ENCODE assay signal across 1 cellular context in the genomic region with DNA sequence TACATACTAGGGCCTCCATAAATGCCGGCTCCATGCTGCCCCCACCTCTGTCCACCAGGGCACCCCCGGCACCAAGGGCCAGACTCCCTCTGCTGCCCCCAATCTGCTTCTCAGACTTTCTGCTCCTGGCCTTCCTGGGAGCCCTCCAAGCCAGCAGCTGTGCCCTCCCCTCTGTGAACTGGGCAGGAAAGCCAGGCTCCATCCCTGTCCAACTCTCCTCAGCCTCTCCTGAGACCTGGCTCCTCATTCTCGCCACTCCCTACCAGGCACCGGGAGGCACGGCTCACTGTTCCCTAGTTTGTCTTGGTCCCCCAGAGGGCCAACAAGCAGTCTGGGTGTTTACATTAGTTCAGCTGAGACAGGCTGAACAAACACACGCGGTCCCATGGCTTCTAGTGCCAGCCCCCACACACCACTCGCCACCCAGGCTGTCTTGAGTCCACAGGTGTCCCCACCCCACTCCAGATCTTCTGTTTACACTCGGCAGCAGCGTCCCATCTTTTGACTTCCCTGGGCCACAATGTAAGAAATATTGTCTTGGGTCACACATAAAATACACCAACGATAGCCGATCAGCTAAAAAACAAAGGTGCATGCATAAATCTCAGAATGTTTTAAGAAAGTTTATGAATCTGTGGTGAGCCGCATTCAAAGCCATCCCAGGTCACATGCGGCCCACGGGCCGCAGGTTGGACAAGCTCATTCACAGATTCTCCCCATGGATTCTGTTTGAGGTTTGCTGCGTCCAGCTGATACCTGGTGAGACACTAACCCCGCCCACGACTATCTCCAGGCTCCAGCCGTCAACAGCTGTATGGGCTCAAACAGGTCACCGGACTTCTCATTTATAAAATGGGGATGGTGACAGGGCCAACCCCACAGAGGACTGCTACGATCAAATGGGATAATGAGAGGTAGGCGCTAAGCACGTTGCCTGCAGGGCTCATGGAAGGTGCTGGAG.
TF ChIP-seq lines count a peak whose summit lies in the region.

No MANE protein-coding gene starts in this region.

TF ChIP-seq in K562, 482 proteins besides CTCF, POLR2A, EP300 and RAD21 (continued from another document and continues in another):
- TF ChIP-seq, protein P1, sequence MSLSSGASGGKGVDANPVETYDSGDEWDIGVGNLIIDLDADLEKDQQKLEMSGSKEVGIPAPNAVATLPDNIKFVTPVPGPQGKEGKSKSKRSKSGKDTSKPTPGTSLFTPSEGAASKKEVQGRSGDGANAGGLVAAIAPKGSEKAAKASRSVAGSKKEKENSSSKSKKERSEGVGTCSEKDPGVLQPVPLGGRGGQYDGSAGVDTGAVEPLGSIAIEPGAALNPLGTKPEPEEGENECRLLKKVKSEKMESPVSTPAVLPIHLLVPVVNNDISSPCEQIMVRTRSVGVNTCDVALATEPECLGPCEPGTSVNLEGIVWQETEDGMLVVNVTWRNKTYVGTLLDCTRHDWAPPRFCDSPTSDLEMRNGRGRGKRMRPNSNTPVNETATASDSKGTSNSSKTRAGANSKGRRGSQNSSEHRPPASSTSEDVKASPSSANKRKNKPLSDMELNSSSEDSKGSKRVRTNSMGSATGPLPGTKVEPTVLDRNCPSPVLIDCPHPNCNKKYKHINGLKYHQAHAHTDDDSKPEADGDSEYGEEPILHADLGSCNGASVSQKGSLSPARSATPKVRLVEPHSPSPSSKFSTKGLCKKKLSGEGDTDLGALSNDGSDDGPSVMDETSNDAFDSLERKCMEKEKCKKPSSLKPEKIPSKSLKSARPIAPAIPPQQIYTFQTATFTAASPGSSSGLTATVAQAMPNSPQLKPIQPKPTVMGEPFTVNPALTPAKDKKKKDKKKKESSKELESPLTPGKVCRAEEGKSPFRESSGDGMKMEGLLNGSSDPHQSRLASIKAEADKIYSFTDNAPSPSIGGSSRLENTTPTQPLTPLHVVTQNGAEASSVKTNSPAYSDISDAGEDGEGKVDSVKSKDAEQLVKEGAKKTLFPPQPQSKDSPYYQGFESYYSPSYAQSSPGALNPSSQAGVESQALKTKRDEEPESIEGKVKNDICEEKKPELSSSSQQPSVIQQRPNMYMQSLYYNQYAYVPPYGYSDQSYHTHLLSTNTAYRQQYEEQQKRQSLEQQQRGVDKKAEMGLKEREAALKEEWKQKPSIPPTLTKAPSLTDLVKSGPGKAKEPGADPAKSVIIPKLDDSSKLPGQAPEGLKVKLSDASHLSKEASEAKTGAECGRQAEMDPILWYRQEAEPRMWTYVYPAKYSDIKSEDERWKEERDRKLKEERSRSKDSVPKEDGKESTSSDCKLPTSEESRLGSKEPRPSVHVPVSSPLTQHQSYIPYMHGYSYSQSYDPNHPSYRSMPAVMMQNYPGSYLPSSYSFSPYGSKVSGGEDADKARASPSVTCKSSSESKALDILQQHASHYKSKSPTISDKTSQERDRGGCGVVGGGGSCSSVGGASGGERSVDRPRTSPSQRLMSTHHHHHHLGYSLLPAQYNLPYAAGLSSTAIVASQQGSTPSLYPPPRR (CRISPR knock-in tag; IDR thresholded peaks at IDR 0.05; ENCODE audit: borderline replicate concordance), result peak; percentile 82
- TF ChIP-seq NR1H2 (CRISPR knock-in tag; IDR thresholded peaks at IDR 0.05) (no peak), ETS2 (tag; IDR thresholded peaks at IDR 0.05; ENCODE audit: borderline replicate concordance, poor library complexity, severe bottlenecking) (no peak), YBX1 (IDR thresholded peaks at IDR 0.05) (no peak), ZNF561 (CRISPR knock-in tag; conservative IDR thresholded peaks at IDR 0.05) (no peak), ZNF224 (CRISPR knock-in tag; IDR thresholded peaks at IDR 0.05) (no peak), SRF (CRISPR knock-in tag; IDR thresholded peaks at IDR 0.05) (no peak), RFX5 (IDR thresholded peaks at IDR 0.05; ENCODE audit: low read depth, low read length) (no peak), CEBPB (tag; IDR thresholded peaks at IDR 0.05) (no peak), DPF2 (IDR thresholded peaks at IDR 0.05) (peak; percentile 86), FOXJ3 (CRISPR knock-in tag; IDR thresholded peaks at IDR 0.05) (no peak), KLF10 (CRISPR knock-in tag; IDR thresholded peaks at IDR 0.05) (no peak), ZZZ3 (IDR thresholded peaks at IDR 0.05) (no peak), NCOA2 (IDR thresholded peaks at IDR 0.05; ENCODE audit: partially characterized antibody in 2 of 2) (no peak), NFE2 (IDR thresholded peaks at IDR 0.05; ENCODE audit: low read depth) (peak; percentile 51; the same call in 1 of the 2 replicates), ZC3H4 (CRISPR knock-in tag; IDR thresholded peaks at IDR 0.05; ENCODE audit: borderline replicate concordance) (no peak), PPARD (CRISPR knock-in tag; IDR thresholded peaks at IDR 0.05) (no peak), CREM (IDR thresholded peaks at IDR 0.05; ENCODE audit: low read depth) (peak; percentile 79), IRF2 (CRISPR knock-in tag; IDR thresholded peaks at IDR 0.05) (no peak), RBM14 (IDR thresholded peaks at IDR 0.05; ENCODE audit: borderline replicate concordance, insufficient read depth, low read depth, low read length) (no peak), PTRF (tag; IDR thresholded peaks at IDR 0.05) (no peak), MECOM (CRISPR knock-in tag; IDR thresholded peaks at IDR 0.05) (no peak), LEF1 (IDR thresholded peaks at IDR 0.05) (peak; percentile 80), GTF2E2 (tag; IDR thresholded peaks at IDR 0.05) (no peak; the same call in 1 of the 2 replicates), ZC3H8 (IDR thresholded peaks at IDR 0.05) (no peak), ZNF695 (CRISPR knock-in tag; IDR thresholded peaks at IDR 0.05) (no peak), PHB2 (IDR thresholded peaks at IDR 0.05; ENCODE audit: low read depth) (peak; percentile 84), PYGO2 (tag; IDR thresholded peaks at IDR 0.05) (no peak)
- TF ChIP-seq, protein P2, sequence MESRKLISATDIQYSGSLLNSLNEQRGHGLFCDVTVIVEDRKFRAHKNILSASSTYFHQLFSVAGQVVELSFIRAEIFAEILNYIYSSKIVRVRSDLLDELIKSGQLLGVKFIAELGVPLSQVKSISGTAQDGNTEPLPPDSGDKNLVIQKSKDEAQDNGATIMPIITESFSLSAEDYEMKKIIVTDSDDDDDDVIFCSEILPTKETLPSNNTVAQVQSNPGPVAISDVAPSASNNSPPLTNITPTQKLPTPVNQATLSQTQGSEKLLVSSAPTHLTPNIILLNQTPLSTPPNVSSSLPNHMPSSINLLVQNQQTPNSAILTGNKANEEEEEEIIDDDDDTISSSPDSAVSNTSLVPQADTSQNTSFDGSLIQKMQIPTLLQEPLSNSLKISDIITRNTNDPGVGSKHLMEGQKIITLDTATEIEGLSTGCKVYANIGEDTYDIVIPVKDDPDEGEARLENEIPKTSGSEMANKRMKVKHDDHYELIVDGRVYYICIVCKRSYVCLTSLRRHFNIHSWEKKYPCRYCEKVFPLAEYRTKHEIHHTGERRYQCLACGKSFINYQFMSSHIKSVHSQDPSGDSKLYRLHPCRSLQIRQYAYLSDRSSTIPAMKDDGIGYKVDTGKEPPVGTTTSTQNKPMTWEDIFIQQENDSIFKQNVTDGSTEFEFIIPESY (CRISPR knock-in tag; IDR thresholded peaks at IDR 0.05), result peak; percentile 51; the same call in 1 of the 2 replicates
- TF ChIP-seq, protein P3, sequence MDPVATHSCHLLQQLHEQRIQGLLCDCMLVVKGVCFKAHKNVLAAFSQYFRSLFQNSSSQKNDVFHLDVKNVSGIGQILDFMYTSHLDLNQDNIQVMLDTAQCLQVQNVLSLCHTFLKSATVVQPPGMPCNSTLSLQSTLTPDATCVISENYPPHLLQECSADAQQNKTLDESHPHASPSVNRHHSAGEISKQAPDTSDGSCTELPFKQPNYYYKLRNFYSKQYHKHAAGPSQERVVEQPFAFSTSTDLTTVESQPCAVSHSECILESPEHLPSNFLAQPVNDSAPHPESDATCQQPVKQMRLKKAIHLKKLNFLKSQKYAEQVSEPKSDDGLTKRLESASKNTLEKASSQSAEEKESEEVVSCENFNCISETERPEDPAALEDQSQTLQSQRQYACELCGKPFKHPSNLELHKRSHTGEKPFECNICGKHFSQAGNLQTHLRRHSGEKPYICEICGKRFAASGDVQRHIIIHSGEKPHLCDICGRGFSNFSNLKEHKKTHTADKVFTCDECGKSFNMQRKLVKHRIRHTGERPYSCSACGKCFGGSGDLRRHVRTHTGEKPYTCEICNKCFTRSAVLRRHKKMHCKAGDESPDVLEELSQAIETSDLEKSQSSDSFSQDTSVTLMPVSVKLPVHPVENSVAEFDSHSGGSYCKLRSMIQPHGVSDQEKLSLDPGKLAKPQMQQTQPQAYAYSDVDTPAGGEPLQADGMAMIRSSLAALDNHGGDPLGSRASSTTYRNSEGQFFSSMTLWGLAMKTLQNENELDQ (CRISPR knock-in tag; IDR thresholded peaks at IDR 0.05; ENCODE audit: borderline replicate concordance), result no peak
- TF ChIP-seq, protein P4, sequence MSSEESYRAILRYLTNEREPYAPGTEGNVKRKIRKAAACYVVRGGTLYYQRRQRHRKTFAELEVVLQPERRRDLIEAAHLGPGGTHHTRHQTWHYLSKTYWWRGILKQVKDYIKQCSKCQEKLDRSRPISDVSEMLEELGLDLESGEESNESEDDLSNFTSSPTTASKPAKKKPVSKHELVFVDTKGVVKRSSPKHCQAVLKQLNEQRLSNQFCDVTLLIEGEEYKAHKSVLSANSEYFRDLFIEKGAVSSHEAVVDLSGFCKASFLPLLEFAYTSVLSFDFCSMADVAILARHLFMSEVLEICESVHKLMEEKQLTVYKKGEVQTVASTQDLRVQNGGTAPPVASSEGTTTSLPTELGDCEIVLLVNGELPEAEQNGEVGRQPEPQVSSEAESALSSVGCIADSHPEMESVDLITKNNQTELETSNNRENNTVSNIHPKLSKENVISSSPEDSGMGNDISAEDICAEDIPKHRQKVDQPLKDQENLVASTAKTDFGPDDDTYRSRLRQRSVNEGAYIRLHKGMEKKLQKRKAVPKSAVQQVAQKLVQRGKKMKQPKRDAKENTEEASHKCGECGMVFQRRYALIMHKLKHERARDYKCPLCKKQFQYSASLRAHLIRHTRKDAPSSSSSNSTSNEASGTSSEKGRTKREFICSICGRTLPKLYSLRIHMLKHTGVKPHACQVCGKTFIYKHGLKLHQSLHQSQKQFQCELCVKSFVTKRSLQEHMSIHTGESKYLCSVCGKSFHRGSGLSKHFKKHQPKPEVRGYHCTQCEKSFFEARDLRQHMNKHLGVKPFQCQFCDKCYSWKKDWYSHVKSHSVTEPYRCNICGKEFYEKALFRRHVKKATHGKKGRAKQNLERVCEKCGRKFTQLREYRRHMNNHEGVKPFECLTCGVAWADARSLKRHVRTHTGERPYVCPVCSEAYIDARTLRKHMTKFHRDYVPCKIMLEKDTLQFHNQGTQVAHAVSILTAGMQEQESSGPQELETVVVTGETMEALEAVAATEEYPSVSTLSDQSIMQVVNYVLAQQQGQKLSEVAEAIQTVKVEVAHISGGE (CRISPR knock-in tag; IDR thresholded peaks at IDR 0.05), result peak in 1 of 3 experiments; percentile 69; a peak in 1 of 6 replicates
- TF ChIP-seq, protein P5, sequence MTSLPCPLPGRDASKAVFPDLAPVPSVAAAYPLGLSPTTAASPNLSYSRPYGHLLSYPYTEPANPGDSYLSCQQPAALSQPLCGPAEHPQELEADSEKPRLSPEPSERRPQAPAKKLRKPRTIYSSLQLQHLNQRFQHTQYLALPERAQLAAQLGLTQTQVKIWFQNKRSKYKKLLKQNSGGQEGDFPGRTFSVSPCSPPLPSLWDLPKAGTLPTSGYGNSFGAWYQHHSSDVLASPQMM (CRISPR knock-in tag; IDR thresholded peaks at IDR 0.05), result no peak
- TF ChIP-seq, protein P6, sequence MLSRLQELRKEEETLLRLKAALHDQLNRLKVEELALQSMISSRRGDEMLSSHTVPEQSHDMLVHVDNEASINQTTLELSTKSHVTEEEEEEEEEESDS (CRISPR knock-in tag; IDR thresholded peaks at IDR 0.05), result no peak
- TF ChIP-seq, protein P7, sequence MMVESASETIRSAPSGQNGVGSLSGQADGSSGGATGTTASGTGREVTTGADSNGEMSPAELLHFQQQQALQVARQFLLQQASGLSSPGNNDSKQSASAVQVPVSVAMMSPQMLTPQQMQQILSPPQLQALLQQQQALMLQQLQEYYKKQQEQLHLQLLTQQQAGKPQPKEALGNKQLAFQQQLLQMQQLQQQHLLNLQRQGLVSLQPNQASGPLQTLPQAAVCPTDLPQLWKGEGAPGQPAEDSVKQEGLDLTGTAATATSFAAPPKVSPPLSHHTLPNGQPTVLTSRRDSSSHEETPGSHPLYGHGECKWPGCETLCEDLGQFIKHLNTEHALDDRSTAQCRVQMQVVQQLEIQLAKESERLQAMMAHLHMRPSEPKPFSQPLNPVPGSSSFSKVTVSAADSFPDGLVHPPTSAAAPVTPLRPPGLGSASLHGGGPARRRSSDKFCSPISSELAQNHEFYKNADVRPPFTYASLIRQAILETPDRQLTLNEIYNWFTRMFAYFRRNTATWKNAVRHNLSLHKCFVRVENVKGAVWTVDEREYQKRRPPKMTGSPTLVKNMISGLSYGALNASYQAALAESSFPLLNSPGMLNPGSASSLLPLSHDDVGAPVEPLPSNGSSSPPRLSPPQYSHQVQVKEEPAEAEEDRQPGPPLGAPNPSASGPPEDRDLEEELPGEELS (CRISPR knock-in tag; IDR thresholded peaks at IDR 0.05; ENCODE audit: borderline replicate concordance), result no peak
- TF ChIP-seq, protein P8, sequence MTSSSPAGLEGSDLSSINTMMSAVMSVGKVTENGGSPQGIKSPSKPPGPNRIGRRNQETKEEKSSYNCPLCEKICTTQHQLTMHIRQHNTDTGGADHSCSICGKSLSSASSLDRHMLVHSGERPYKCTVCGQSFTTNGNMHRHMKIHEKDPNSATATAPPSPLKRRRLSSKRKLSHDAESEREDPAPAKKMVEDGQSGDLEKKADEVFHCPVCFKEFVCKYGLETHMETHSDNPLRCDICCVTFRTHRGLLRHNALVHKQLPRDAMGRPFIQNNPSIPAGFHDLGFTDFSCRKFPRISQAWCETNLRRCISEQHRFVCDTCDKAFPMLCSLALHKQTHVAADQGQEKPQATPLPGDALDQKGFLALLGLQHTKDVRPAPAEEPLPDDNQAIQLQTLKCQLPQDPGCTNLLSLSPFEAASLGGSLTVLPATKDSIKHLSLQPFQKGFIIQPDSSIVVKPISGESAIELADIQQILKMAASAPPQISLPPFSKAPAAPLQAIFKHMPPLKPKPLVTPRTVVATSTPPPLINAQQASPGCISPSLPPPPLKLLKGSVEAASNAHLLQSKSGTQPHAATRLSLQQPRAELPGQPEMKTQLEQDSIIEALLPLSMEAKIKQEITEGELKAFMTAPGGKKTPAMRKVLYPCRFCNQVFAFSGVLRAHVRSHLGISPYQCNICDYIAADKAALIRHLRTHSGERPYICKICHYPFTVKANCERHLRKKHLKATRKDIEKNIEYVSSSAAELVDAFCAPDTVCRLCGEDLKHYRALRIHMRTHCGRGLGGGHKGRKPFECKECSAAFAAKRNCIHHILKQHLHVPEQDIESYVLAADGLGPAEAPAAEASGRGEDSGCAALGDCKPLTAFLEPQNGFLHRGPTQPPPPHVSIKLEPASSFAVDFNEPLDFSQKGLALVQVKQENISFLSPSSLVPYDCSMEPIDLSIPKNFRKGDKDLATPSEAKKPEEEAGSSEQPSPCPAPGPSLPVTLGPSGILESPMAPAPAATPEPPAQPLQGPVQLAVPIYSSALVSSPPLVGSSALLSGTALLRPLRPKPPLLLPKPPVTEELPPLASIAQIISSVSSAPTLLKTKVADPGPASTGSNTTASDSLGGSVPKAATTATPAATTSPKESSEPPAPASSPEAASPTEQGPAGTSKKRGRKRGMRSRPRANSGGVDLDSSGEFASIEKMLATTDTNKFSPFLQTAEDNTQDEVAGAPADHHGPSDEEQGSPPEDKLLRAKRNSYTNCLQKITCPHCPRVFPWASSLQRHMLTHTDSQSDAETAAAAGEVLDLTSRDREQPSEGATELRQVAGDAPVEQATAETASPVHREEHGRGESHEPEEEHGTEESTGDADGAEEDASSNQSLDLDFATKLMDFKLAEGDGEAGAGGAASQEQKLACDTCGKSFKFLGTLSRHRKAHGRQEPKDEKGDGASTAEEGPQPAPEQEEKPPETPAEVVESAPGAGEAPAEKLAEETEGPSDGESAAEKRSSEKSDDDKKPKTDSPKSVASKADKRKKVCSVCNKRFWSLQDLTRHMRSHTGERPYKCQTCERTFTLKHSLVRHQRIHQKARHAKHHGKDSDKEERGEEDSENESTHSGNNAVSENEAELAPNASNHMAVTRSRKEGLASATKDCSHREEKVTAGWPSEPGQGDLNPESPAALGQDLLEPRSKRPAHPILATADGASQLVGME (CRISPR knock-in tag; IDR thresholded peaks at IDR 0.05), result no peak
